20 cellular contexts compared by ENCODE assay signal in genomic region chr3:43192028-43192427, GRCh38.
DNase-seq lines count a peak whose midpoint lies in the region; ATAC-seq and TF ChIP-seq lines count a peak whose summit lies in the region.
"Had no signal": no experiment of that assay in that cellular context is flagged by ENCODE, and none has a peak within 500 bp of the region (broad histone marks: within the 10 kb centered on the region; RNA-seq: fewer than 3 reads in every experiment).

No MANE protein-coding gene starts in this region.

- H4K5ac ChIP-seq in IMR-90 (ENCODE audit: low read depth, low read length): peak overlapping the region; percentile 94; the same call in 1 of the 2 replicates

- TF ChIP-seq POLR2A in IMR-90 (IDR thresholded peaks at IDR 0.05; ENCODE audit: low read depth, low read length): no peak

- peaks cover 30% of the 10 kb centered on the region for H3K9me1 ChIP-seq in IMR-90 (ENCODE audit: insufficient read depth, low read length)

- H3K4me2 ChIP-seq in IMR-90 (ENCODE audit: low read depth, low read length) (no peak overlapping the region), Karpas-422 (ENCODE audit: low read depth, low read length, poor library complexity, severe bottlenecking) (no peak overlapping the region)
- H3K4me2 ChIP-seq: BLaER1 had no signal

- peak overlapping the region; percentile 87 for H3K14ac ChIP-seq in IMR-90 (replicated peaks; ENCODE audit: low read depth, low read length)

- H3K4me1 Mint-ChIP-seq in activated CD4-positive, alpha-beta T cell treated with anti-CD3 and anti-CD28 coated beads for 36 hours: peaks cover 56% of the 10 kb centered on the region
- H3K4me1 Mint-ChIP-seq in activated naive CD8-positive, alpha-beta T cell treated with anti-CD3 and anti-CD28 coated beads for 36 hours: peaks cover 50% of the 10 kb centered on the region
- H3K4me1 Mint-ChIP-seq in naive thymus-derived CD8-positive, alpha-beta T cell: peaks cover 52 to 71% (median 57%) of the 10 kb centered on the region in 4 donors

- no peak overlapping the region for H3K4me3 Mint-ChIP-seq in activated CD4-positive, alpha-beta T cell treated with anti-CD3 and anti-CD28 coated beads for 36 hours
- H3K4me3 Mint-ChIP-seq in activated naive CD8-positive, alpha-beta T cell treated with anti-CD3 and anti-CD28 coated beads for 36 hours: no peak overlapping the region
- peak overlapping the region in 8 of 10 donors; percentile 1 to 66 (median 30) for H3K4me3 Mint-ChIP-seq in naive thymus-derived CD8-positive, alpha-beta T cell
- H3K4me3 Mint-ChIP-seq: H9, IgD-negative memory B cell had no signal

- POLR2A ChIA-PET in activated CD4-positive, alpha-beta T cell treated with anti-CD3 and anti-CD28 coated beads for 36 hours (lab: Charles Lee): no interaction called here
- POLR2A ChIA-PET in IMR-90 (lab: Charles Lee; ENCODE audit: unreplicated experiment): interaction anchor here (0.6 kb wide), 1 partner anchor 10 kb away, joined by 5 read pairs; no protein-coding TSS in a partner anchor
- POLR2A ChIA-PET in naive thymus-derived CD8-positive, alpha-beta T cell (lab: Charles Lee): interaction anchor here (0.7 to 4.8 kb wide), 4 partner anchors 10 to 184 kb away, joined by 3 to 60 read pairs (median 5); no protein-coding TSS in a partner anchor

- intact Hi-C loops in activated CD4-positive, alpha-beta T cell treated with anti-CD3 and anti-CD28 coated beads for 36 hours (cut with DNase I, micrococcal nuclease): no loop called here
- intact Hi-C loops in IMR-90 (cut with micrococcal nuclease): no loop called here

- H3K18ac ChIP-seq in IMR-90 (ENCODE audit: low read depth, low read length): peak overlapping the region; percentile 90; the same call in 1 of the 2 replicates

- peaks cover 0 to 23% of the 10 kb centered on the region in 2 experiments; a peak in 2 of 4 replicates for H3K79me1 ChIP-seq in IMR-90 (ENCODE audit: low read depth in 1 of 2, low read length in 2 of 2)

- H3K9me2 ChIP-seq in Karpas-422 (replicated peaks; ENCODE audit: insufficient read depth, low read length): no peaks in the 10 kb centered on the region

- no peak for ATAC-seq in activated CD4-positive, alpha-beta T cell treated with anti-CD3 and anti-CD28 coated beads for 36 hours
- no peak for ATAC-seq in IMR-90 (ENCODE audit: low read depth)
- ATAC-seq in naive thymus-derived CD8-positive, alpha-beta T cell: no peak
- ATAC-seq: Panc1 had no signal

- no peaks in the 10 kb centered on the region for H3K27me3 Mint-ChIP-seq in activated CD4-positive, alpha-beta T cell treated with anti-CD3 and anti-CD28 coated beads for 36 hours
- no peaks in the 10 kb centered on the region for H3K27me3 Mint-ChIP-seq in activated naive CD8-positive, alpha-beta T cell treated with anti-CD3 and anti-CD28 coated beads for 36 hours
- H3K27me3 Mint-ChIP-seq in naive thymus-derived CD8-positive, alpha-beta T cell: peaks cover 0 to 1% (median 0%) of the 10 kb centered on the region in 5 donors

- H4K91ac ChIP-seq in IMR-90 (ENCODE audit: insufficient read depth, low read depth, low read length): peak overlapping the region; percentile 96

- peak overlapping the region; percentile 95 for H3K4ac ChIP-seq in IMR-90 (ENCODE audit: low read depth, low read length)

- H3K4me1 ChIP-seq in IMR-90 (ENCODE audit: control insufficient read depth, insufficient read depth, low read length) (peaks cover 18% of the 10 kb centered on the region), Karpas-422 (ENCODE audit: low read length) (no peaks in the 10 kb centered on the region)
- H3K4me1 ChIP-seq: BLaER1, Caco-2 had no signal

- H3K27ac Mint-ChIP-seq in activated CD4-positive, alpha-beta T cell treated with anti-CD3 and anti-CD28 coated beads for 36 hours: peak overlapping the region; percentile 29
- H3K27ac Mint-ChIP-seq in activated naive CD8-positive, alpha-beta T cell treated with anti-CD3 and anti-CD28 coated beads for 36 hours: peak overlapping the region; percentile 39
- H3K27ac Mint-ChIP-seq in naive thymus-derived CD8-positive, alpha-beta T cell: peak overlapping the region; percentile 43 to 98 (median 96)
- H3K27ac Mint-ChIP-seq: H9, IgD-negative memory B cell had no signal

- H3K23ac ChIP-seq in IMR-90 (ENCODE audit: low read depth, low read length): peak overlapping the region; percentile 62; the same call in 1 of the 2 replicates

- BruUV-seq in IMR-90 (replicated peaks; lab: Mats Ljungman, UMichigan): no TSS peak

- no peak for TF ChIP-seq RAD21 in IMR-90 (IDR thresholded peaks at IDR 0.05; ENCODE audit: low read length)

- no peak overlapping the region for H2AFZ ChIP-seq in IMR-90 (replicated peaks; ENCODE audit: low read length, poor library complexity)
- H2AFZ ChIP-seq in Karpas-422 (ENCODE audit: low read length): no peak overlapping the region

- H3K36me3 Mint-ChIP-seq in activated CD4-positive, alpha-beta T cell treated with anti-CD3 and anti-CD28 coated beads for 36 hours (ENCODE audit: low read depth): peaks cover 1% of the 10 kb centered on the region
- peaks cover 5% of the 10 kb centered on the region for H3K36me3 Mint-ChIP-seq in activated naive CD8-positive, alpha-beta T cell treated with anti-CD3 and anti-CD28 coated beads for 36 hours
- H3K36me3 Mint-ChIP-seq in naive thymus-derived CD8-positive, alpha-beta T cell: peaks cover 0 to 19% (median 8%) of the 10 kb centered on the region in 3 donors
- H3K36me3 Mint-ChIP-seq: IgD-negative memory B cell had no signal

- H3K27ac ChIP-seq in IMR-90 (ENCODE audit: insufficient read depth, low read length) (no peak overlapping the region), Karpas-422 (ENCODE audit: low read length) (no peak overlapping the region)
- H3K27ac ChIP-seq: 22Rv1, BLaER1 had no signal

- no peak overlapping the region for H3K4me3 ChIP-seq in IMR-90 (ENCODE audit: insufficient read depth, low read depth, low read length)
- H3K4me3 ChIP-seq in Karpas-422 (ENCODE audit: low read length): no peak overlapping the region
- H3K4me3 ChIP-seq: BLaER1 had no signal

- H3K27me3 ChIP-seq in IMR-90 (ENCODE audit: control insufficient read depth, insufficient read depth, low read length): no peaks in the 10 kb centered on the region
- no peaks in the 10 kb centered on the region for H3K27me3 ChIP-seq in Karpas-422 (ENCODE audit: low read length)
- H3K27me3 ChIP-seq: BLaER1 had no signal

- DNase-seq in activated CD4-positive, alpha-beta T cell treated with anti-CD3 and anti-CD28 coated beads for 36 hours: no peak
- no peak for DNase-seq in activated CD4-positive, alpha-beta T cell treated with anti-CD3 and anti-CD28 coated beads, Interleukin-2, amount 50 U/mL, for 1 hour
- DNase-seq in IMR-90: no peak
- DNase-seq in activated naive CD8-positive, alpha-beta T cell treated with anti-CD3 and anti-CD28 coated beads for 36 hours: no peak
- no peak for DNase-seq in naive thymus-derived CD8-positive, alpha-beta T cell
- no peak for DNase-seq in NCI-H1694 (lab: John Stamatoyannopoulos, UW)
- no peak for DNase-seq in NCI-H1436 (lab: John Stamatoyannopoulos, UW)
- DNase-seq in Karpas-422: no peak
- DNase-seq: Caco-2, DMS53, H9, NCI-H187, NCI-H2171, NCI-H446 treated with DMSO at 0.1 percent for 48 hours, NCI-H774, Right ventricle myocardium superior had no signal

- H3K9ac ChIP-seq in IMR-90 (ENCODE audit: low read depth, low read length) (no peak overlapping the region), Karpas-422 (ENCODE audit: low read length) (no peak overlapping the region)
- H3K9ac ChIP-seq: BLaER1 had no signal

- H3K9me3 ChIP-seq in IMR-90 (ENCODE audit: control insufficient read depth, insufficient read depth, low read length) (no peaks in the 10 kb centered on the region), Karpas-422 (ENCODE audit: low read length) (no peaks in the 10 kb centered on the region)
- H3K9me3 ChIP-seq: Caco-2 had no signal

- whole genome bisulfite sequencing in IMR-90 (ENCODE audit: extremely low coverage in 2 of 2, insufficient read length in 1 of 2), 2 experiments: no CpG with 5 or more reads among the region's 2 CpGs

- CTCF ChIA-PET in activated CD4-positive, alpha-beta T cell treated with anti-CD3 and anti-CD28 coated beads for 36 hours (lab: Charles Lee): interaction anchor here (0.6 to 1.1 kb wide), 4 partner anchors 12 to 1177 kb away, joined by 3 to 7 read pairs (median 4); no protein-coding TSS in a partner anchor
- CTCF ChIA-PET in IMR-90 (lab: Yijun Ruan, JAX): interaction anchor here (0.6 kb wide), 2 partner anchors 58 to 332 kb away, joined by 4 to 5 read pairs; no protein-coding TSS in a partner anchor

- peak overlapping the region; percentile 98 for H2BK120ac ChIP-seq in IMR-90 (ENCODE audit: low read depth, low read length)

- peaks cover 5% of the 10 kb centered on the region for H3K9me3 Mint-ChIP-seq in activated CD4-positive, alpha-beta T cell treated with anti-CD3 and anti-CD28 coated beads for 36 hours (ENCODE audit: low read depth)
- H3K9me3 Mint-ChIP-seq in activated naive CD8-positive, alpha-beta T cell treated with anti-CD3 and anti-CD28 coated beads for 36 hours: peaks cover 15% of the 10 kb centered on the region
- H3K9me3 Mint-ChIP-seq in naive thymus-derived CD8-positive, alpha-beta T cell: peaks cover 0 to 23% (median 6%) of the 10 kb centered on the region in 9 donors
- H3K9me3 Mint-ChIP-seq: H9 had no signal

- no peak overlapping the region for H3K56ac ChIP-seq in IMR-90 (ENCODE audit: extremely low read depth, insufficient read depth, low read length)

- H4K20me1 ChIP-seq in IMR-90 (ENCODE audit: insufficient read depth, low read length) (no peaks in the 10 kb centered on the region), Karpas-422 (ENCODE audit: insufficient read depth, low read depth, low read length) (no peaks in the 10 kb centered on the region)
- H4K20me1 ChIP-seq: BLaER1 had no signal

- H3K79me2 ChIP-seq in Karpas-422 (ENCODE audit: low read length): no peaks in the 10 kb centered on the region

- no peak for TF ChIP-seq CTCF in IMR-90 (conservative IDR thresholded peaks at IDR 0.05; ENCODE audit: low read depth, low read length)

- in situ Hi-C loops in IMR-90 (cut with MboI; ENCODE audit: low sequenced_read_pairs): no loop called here

- H2BK5ac ChIP-seq in IMR-90 (ENCODE audit: low read depth, low read length, poor library complexity, severe bottlenecking): peak overlapping the region; percentile 91

- peak overlapping the region; percentile 91 for H2BK20ac ChIP-seq in IMR-90 (ENCODE audit: low read depth, low read length)

- peak overlapping the region; percentile 98 for H2AK5ac ChIP-seq in IMR-90 (ENCODE audit: low read depth, low read length)

- peak overlapping the region; percentile 70 to 91; a peak in 3 of 4 replicates for H4K8ac ChIP-seq in IMR-90 (ENCODE audit: low read depth in 2 of 2, low read length in 2 of 2)

- H2BK15ac ChIP-seq in IMR-90 (ENCODE audit: low read depth, low read length): peak overlapping the region; percentile 95; the same call in 2 of the 3 replicates

- dilution Hi-C loops in IMR-90 (cut with HindIII; ENCODE audit: low sequenced_read_pairs, unreplicated experiment): no loop called here

- no peaks in the 10 kb centered on the region for H3K36me3 ChIP-seq in IMR-90 (ENCODE audit: control insufficient read depth, insufficient read depth, low read length)
- no peaks in the 10 kb centered on the region for H3K36me3 ChIP-seq in Karpas-422 (ENCODE audit: insufficient read depth, low read length)
- H3K36me3 ChIP-seq: BLaER1 had no signal

- no peak overlapping the region for H2AK9ac ChIP-seq in IMR-90 (replicated peaks; ENCODE audit: low read depth, low read length, poor library complexity)

TF ChIP-seq in IMR-90, 13 proteins besides CTCF, POLR2A, EP300 and RAD21 (continues in another document):
- TF ChIP-seq CEBPB (IDR thresholded peaks at IDR 0.05; ENCODE audit: low read depth, low read length): 0 out of 2 replicates have a peak, but pooled peaks have one; percentile 27

Comparison
In these comparisons a context has a peak if more than half of its experiments do, and no peak if none do; other contexts are left out.
1. H3K27ac Mint-ChIP-seq: peak in every context shown above with its lines; median percentile 96 in naive thymus-derived CD8-positive, alpha-beta T cell; 39 in activated naive CD8-positive, alpha-beta T cell treated with anti-CD3 and anti-CD28 coated beads for 36 hours; 29 in activated CD4-positive, alpha-beta T cell treated with anti-CD3 and anti-CD28 coated beads for 36 hours.
2. H3K4me3 Mint-ChIP-seq: peak in naive thymus-derived CD8-positive, alpha-beta T cell (8 of 10); none in activated CD4-positive, alpha-beta T cell treated with anti-CD3 and anti-CD28 coated beads for 36 hours (single experiment) and activated naive CD8-positive, alpha-beta T cell treated with anti-CD3 and anti-CD28 coated beads for 36 hours (single experiment).